In genomic region chr2:20484810-20485611, GRCh38 we compare ENCODE assay signal across 14 cellular contexts.
"Had no signal": no experiment of that assay in that cellular context is flagged by ENCODE, and none has a peak within 500 bp of the region (broad histone marks: within the 10 kb centered on the region; RNA-seq: fewer than 3 reads in every experiment).

No MANE protein-coding gene starts in this region.

- H3K4me3 Mint-ChIP-seq: activated naive CD4-positive, alpha-beta T cell treated with anti-CD3 and anti-CD28 coated beads, Interleukin-2, amount 10 ng/mL, durations not matched to agents 7 days and 5 days; dendritic cell treated with granulocyte-macrophage colony-stimulating factor and Interleukin-4, amounts not matched to agents 40 ng/mL and 50 ng/mL, for 4 days; nephron progenitor cell; stimulated activated naive CD8-positive, alpha-beta T cell treated with anti-CD3 and anti-CD28 coated beads, Interleukin-15, Interleukin-2, amounts not matched to agents 100 ng/mL and 50 ng/mL, for 24 hours had no signal

- H3K9me3 ChIP-seq: adrenal gland, ovary had no signal

- DNase-seq: activated CD4-positive, alpha-beta T cell treated with anti-CD3 and anti-CD28 coated beads for 1 hour; activated CD4-positive, alpha-beta T cell treated with anti-CD3 and anti-CD28 coated beads, Interleukin-2, amount 50 U/mL, for 48 hours; activated naive CD4-positive, alpha-beta T cell treated with anti-CD3 and anti-CD28 coated beads, Interleukin-2, amount 10 ng/mL, durations not matched to agents 7 days and 5 days; erythroblast; glutamatergic neuron; mesendoderm; nephron progenitor cell; ovary; stimulated activated CD4-positive, alpha-beta T cell treated with anti-CD3 and anti-CD28 coated beads, Interleukin-15, amount 100 ng/mL, for 24 hours; stimulated activated CD4-positive, alpha-beta T cell treated with anti-CD3 and anti-CD28 coated beads, Interleukin-4, amount 100 ng/mL, for 24 hours; T-helper 9 cell had no signal

- H3K4me1 Mint-ChIP-seq: activated naive CD4-positive, alpha-beta T cell treated with anti-CD3 and anti-CD28 coated beads, Interleukin-2, amount 10 ng/mL, durations not matched to agents 7 days and 5 days had no signal

- H3K27ac Mint-ChIP-seq: activated naive CD4-positive, alpha-beta T cell treated with anti-CD3 and anti-CD28 coated beads, Interleukin-2, amount 10 ng/mL, durations not matched to agents 7 days and 5 days; nephron progenitor cell; stimulated activated naive CD8-positive, alpha-beta T cell treated with anti-CD3 and anti-CD28 coated beads, Interleukin-15, Interleukin-2, amounts not matched to agents 100 ng/mL and 50 ng/mL, for 24 hours had no signal

- H3K27me3 ChIP-seq: adrenal gland, ovary had no signal

- H3K9me3 Mint-ChIP-seq: activated naive CD4-positive, alpha-beta T cell treated with anti-CD3 and anti-CD28 coated beads, Interleukin-2, amount 10 ng/mL, durations not matched to agents 7 days and 5 days; dendritic cell treated with granulocyte-macrophage colony-stimulating factor and Interleukin-4, amounts not matched to agents 40 ng/mL and 50 ng/mL, for 4 days; nephron progenitor cell; stimulated activated naive CD8-positive, alpha-beta T cell treated with anti-CD3 and anti-CD28 coated beads, Interleukin-15, Interleukin-2, amounts not matched to agents 100 ng/mL and 50 ng/mL, for 24 hours had no signal

- H3K36me3 Mint-ChIP-seq: activated naive CD4-positive, alpha-beta T cell treated with anti-CD3 and anti-CD28 coated beads, Interleukin-2, amount 10 ng/mL, durations not matched to agents 7 days and 5 days had no signal

- H3K4me3 ChIP-seq: adrenal gland, ovary had no signal

- H3K36me3 ChIP-seq: adrenal gland, ovary had no signal
